ENCODE assay signal across 1 cellular context in the genomic region with DNA sequence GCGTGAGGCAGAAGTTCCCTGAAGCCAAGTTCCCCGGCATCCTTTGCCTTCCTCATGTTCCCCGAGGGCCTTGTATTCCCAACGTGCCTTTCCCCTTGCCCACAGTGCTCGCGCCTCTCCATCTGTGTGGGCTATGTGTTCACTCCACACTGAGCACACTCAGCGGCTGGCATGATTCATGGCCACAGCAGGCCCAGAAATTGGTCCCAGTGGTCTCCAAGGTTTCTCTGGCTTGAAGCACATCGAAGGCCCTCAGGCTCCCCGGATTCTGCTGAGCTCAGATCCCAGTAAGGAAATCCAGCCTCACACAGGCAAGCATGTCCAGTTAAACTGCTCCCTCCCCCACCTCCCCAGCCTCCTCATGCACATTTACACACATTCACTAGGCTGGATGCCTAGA.
TF ChIP-seq lines count a peak whose summit lies in the region.

No MANE protein-coding gene starts in this region.

TF ChIP-seq in H1, 55 proteins besides CTCF, POLR2A, EP300 and RAD21:
- TF ChIP-seq TCF12 (IDR thresholded peaks at IDR 0.05; ENCODE audit: low read depth, low read length) (no peak), SAP30 (IDR thresholded peaks at IDR 0.05; ENCODE audit: insufficient read depth, insufficient replicate concordance, low read length) (no peak), ASH2L (IDR thresholded peaks at IDR 0.05; ENCODE audit: low read length) (no peak)
TF ChIP-seq in H1: peak in this region for 0.
